8 cellular contexts compared by ENCODE assay signal in the genomic region with DNA sequence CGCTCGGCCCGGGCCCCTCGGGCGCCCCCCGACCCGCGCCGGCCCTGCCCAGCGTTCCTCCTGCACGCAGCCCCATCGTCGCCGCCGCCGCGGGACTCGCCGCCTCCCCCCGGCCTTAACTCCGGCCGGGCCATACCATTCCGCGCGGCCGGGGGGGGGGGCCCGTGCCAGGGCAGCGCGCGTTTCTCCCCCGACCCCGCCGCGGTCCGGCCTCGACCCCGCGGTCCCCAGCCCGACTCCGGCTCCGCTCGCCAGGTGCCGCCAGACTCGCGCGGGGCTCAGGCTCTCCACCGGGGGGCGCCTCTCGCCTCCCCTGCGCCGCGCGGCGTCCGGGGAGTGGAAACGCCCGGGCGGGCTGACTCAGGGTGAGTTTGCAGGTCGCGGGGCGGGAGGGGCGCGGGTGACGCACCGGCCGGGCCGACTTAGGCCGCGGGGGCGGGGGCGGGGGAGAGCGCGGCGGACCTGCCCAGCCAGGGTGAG. TPM values are rescaled to one million over a fixed set of nuclear protein-coding genes. Genes with fewer than 3 reads are reported as not detected.
A peak's percentile ranks its signal among the peaks of the same experiment; 100 is the strongest.
DNase-seq lines count a peak whose midpoint lies in the region; ATAC-seq and TF ChIP-seq lines count a peak whose summit lies in the region.

A gene (minus strand): TSS at position 91 of the 480 bp plus-strand sequence. CDS start 15 bp downstream, at position 76.

- DNase-seq in A673 (ENCODE audit: low spot score) (peak; percentile 80), NCI-H446 (lab: John Stamatoyannopoulos, UW) (peak; percentile 70 to 92), dermis blood vessel endothelial cell (peak; percentile 96), right lobe of liver (peak; percentile 94 to 95 (median 95))
- peak; percentile 71 to 81 for DNase-seq in activated CD4-positive, alpha-beta T cell treated with anti-CD3 and anti-CD28 coated beads, Interleukin-2, amount 50 U/mL, for 24 hours (ENCODE audit: low read depth in 1 of 2, low spot score in 1 of 2)
- peak; percentile 85 for DNase-seq in stimulated activated CD4-positive, alpha-beta T cell treated with anti-CD3 and anti-CD28 coated beads, Interleukin-4, amount 100 ng/mL, for 24 hours

- H3K4me3 ChIP-seq in A673 (ENCODE audit: low read depth, low read length, poor library complexity, severe bottlenecking) (peak within 1 kb of the TSS; percentile 66), right lobe of liver (peak within 1 kb of the TSS; percentile 71 to 75 (median 72))

- H3K27me3 ChIP-seq in A673 (replicated peaks; ENCODE audit: insufficient read depth, low read depth, low read length, poor library complexity): peaks cover 10% of the 10 kb centered on the region
- no peaks in the 10 kb centered on the region for H3K27me3 ChIP-seq in right lobe of liver

- BruUV-seq in A673 (replicated peaks; lab: Mats Ljungman, UMichigan): no TSS peak

- ATAC-seq in GM18499 (IDR thresholded peaks at IDR 0.05; ENCODE audit: insufficient read depth, unreplicated experiment): peak; percentile 51
- ATAC-seq in HG02970 (IDR thresholded peaks at IDR 0.05; ENCODE audit: low FRiP score, unreplicated experiment): peak; percentile 82
- ATAC-seq in right lobe of liver: peak; percentile 93 to 96 (median 94)

- POLR2A ChIA-PET in A673 (lab: Charles Lee; ENCODE audit: low non-redundant PET): no interaction called here

- CTCF ChIA-PET in A673 (lab: Charles Lee): interaction anchor here (1.0 kb wide), 1 partner anchor 86 kb away, joined by 3 read pairs; no protein-coding TSS in a partner anchor

- H3K9me3 ChIP-seq in A673 (ENCODE audit: low read depth, low read length, poor library complexity, severe bottlenecking) (no peaks in the 10 kb centered on the region), right lobe of liver (no peaks in the 10 kb centered on the region)

- no CpG with 5 or more reads among the region's 74 CpGs for WGBS in right lobe of liver (ENCODE audit: insufficient coverage, low coverage, low lambda C conversion rate, missing lambda C conversion rate)

- intact Hi-C loops in A673 (cut with micrococcal nuclease; ENCODE audit: unreplicated experiment) (loop anchor here (5.0 kb wide), 1 partner anchor 74 kb away; no protein-coding TSS in a partner anchor), right lobe of liver (cut with DNase I) (no loop called here)

- H3K27ac ChIP-seq in A673 (ENCODE audit: low read depth, low read length, poor library complexity, severe bottlenecking) (peak within 1 kb of the TSS; percentile 81), right lobe of liver (peak within 1 kb of the TSS; percentile 75 to 83 (median 82))

- H3K36me3 ChIP-seq in A673 (ENCODE audit: insufficient read depth, low read length, poor library complexity, severe bottlenecking): peaks cover 3% of the 10 kb centered on the region
- H3K36me3 ChIP-seq in right lobe of liver: peaks cover 0 to 22% (median 7%) of the 10 kb centered on the region in 4 donors

- peak; percentile 59 for TF ChIP-seq CTCF in A673 (conservative IDR thresholded peaks at IDR 0.05; ENCODE audit: low read depth, low read length)
- peak; percentile 57 to 66 (median 58) for TF ChIP-seq CTCF in right lobe of liver (IDR thresholded peaks at IDR 0.05)

- peaks cover 6% of the 10 kb centered on the region for H3K4me1 ChIP-seq in A673 (ENCODE audit: insufficient read depth, low read length, poor library complexity, severe bottlenecking)
- peaks cover 0 to 7% (median 0%) of the 10 kb centered on the region in 4 donors for H3K4me1 ChIP-seq in right lobe of liver

- TF ChIP-seq POLR2A in right lobe of liver (IDR thresholded peaks at IDR 0.05): peak; percentile 83

RNA-seq across cellular contexts. Expression of the gene that starts here (rescaled TPM):
- total RNA-seq in A673 (2021) (11.5 and 11.9 TPM in 2 replicates), dermis blood vessel endothelial cell (30.3 and 38.6 TPM in 2 replicates), right lobe of liver (100 to 1,000 TPM in 2 of 6 experiments, 10 to 100 TPM in 4; 14.4 to 166 (median 46.0) TPM)

Comparison
In these comparisons a context has a peak if more than half of its experiments do, and no peak if none do; other contexts are left out.
1. Peak in every context shown above with its lines: DNase-seq, ATAC-seq, H3K4me3 ChIP-seq and H3K27ac ChIP-seq.